ENCODE assay signal across 17 cellular contexts in genomic region chr16:57784334-57784733, GRCh38. TPM values are rescaled to one million over a fixed set of nuclear protein-coding genes. Genes with fewer than 3 reads are reported as not detected.
DNase-seq lines count a peak whose midpoint lies in the region; ATAC-seq, FAIRE-seq and TF ChIP-seq lines count a peak whose summit lies in the region.
"Had no signal": no experiment of that assay in that cellular context is flagged by ENCODE, and none has a peak within 500 bp of the region (broad histone marks: within the 10 kb centered on the region; RNA-seq: fewer than 3 reads in every experiment).

No MANE protein-coding gene starts in this region.

- DNase-seq in HepG2 (ENCODE audit: low spot score) (no peak), right lobe of liver (no peak), endodermal cell (no peak), osteoblast (ENCODE audit: insufficient read length, low spot score, missing footprints) (peak; percentile 37), substantia nigra (lab: John Stamatoyannopoulos, UW) (no peak), inferior parietal cortex (ENCODE audit: extremely low spot score) (no peak)
- no peak for DNase-seq in activated CD4-positive, alpha-beta T cell treated with anti-CD3 and anti-CD28 coated beads, Interleukin-2, amount 10 ng/mL, durations not matched to agents 24 days and 14 days
- DNase-seq: 8988T; Calu3; CD8-positive, alpha-beta T cell; DMS79 treated with DMSO at 0.1 percent for 48 hours; GF-D8; H9 had no signal

- in situ Hi-C loops in HepG2 (cut with HindIII; ENCODE audit: extremely low pct_ligation_motif_present, low pct_unique_long_range_greater_than_20kb): no loop called here

- no peaks in the 10 kb centered on the region for H3K9me3 Mint-ChIP-seq in endodermal cell
- H3K9me3 Mint-ChIP-seq in activated CD4-positive, alpha-beta T cell treated with anti-CD3 and anti-CD28 coated beads, Interleukin-2, amount 10 ng/mL, durations not matched to agents 24 days and 14 days: no peaks in the 10 kb centered on the region
- H3K9me3 Mint-ChIP-seq: CD8-positive, alpha-beta T cell; H9 had no signal

- no peak for TF ChIP-seq EP300 in HepG2 (IDR thresholded peaks at IDR 0.05; ENCODE audit: low read depth in 2 of 2, low read length in 2 of 2)
- TF ChIP-seq EP300 in HepG2 (CRISPR knock-in tag; IDR thresholded peaks at IDR 0.05; ENCODE audit: borderline replicate concordance): no peak

- WGBS in HepG2 (ENCODE audit: low lambda C conversion rate): 98% methylated on average over 7 of the region's 7 CpGs
- WGBS in right lobe of liver (ENCODE audit: insufficient coverage, low coverage, low lambda C conversion rate, missing lambda C conversion rate): 96% methylated on average over 4 of the region's 7 CpGs
- 92 to 93% methylated on average over 7 of the region's 7 CpGs for WGBS in endodermal cell (ENCODE audit: insufficient coverage in 1 of 2, insufficient read length in 1 of 2), 2 experiments

- no peak overlapping the region for H3K9ac ChIP-seq in HepG2 (ENCODE audit: insufficient read depth, low read depth, low read length)
- H3K9ac ChIP-seq in endodermal cell (ENCODE audit: extremely low read depth, low read length, poor library complexity, severe bottlenecking): no peak overlapping the region
- H3K9ac ChIP-seq: BLaER1 treated with 17β-estradiol and CSF1 and Interleukin-3, amounts not matched to agents 10 nM and 100 nM had no signal

- peaks cover 42% of the 10 kb centered on the region for H3K4me1 ChIP-seq in HepG2 (ENCODE audit: insufficient read depth, low read length)
- H3K4me1 ChIP-seq in right lobe of liver: peaks cover 0 to 15% (median 6%) of the 10 kb centered on the region in 4 donors
- H3K4me1 ChIP-seq in endodermal cell (ENCODE audit: control insufficient read depth, insufficient read depth, low read length): no peaks in the 10 kb centered on the region
- H3K4me1 ChIP-seq in osteoblast (ENCODE audit: insufficient read depth, low read length): peaks cover 9% of the 10 kb centered on the region

- no TSS peak for BruUV-seq in HepG2 (replicated peaks; lab: Mats Ljungman, UMichigan)

- H3K27me3 ChIP-seq in HepG2 (ENCODE audit: control insufficient read depth in 1 of 2, insufficient read depth in 2 of 2, low read length in 2 of 2) (no peaks in the 10 kb centered on the region), right lobe of liver (no peaks in the 10 kb centered on the region), endodermal cell (ENCODE audit: control insufficient read depth, insufficient read depth, low read length, poor library complexity, severe bottlenecking) (no peaks in the 10 kb centered on the region), osteoblast (ENCODE audit: insufficient read depth, low read length) (no peaks in the 10 kb centered on the region)
- H3K27me3 ChIP-seq: BLaER1 treated with 17β-estradiol and CSF1 and Interleukin-3, amounts not matched to agents 10 nM and 100 nM had no signal

- H3K4me3 ChIP-seq in HepG2 (replicated peaks in 1 of 3; ENCODE audit: insufficient read depth in 1 of 3, low read depth in 2 of 3, low read length in 3 of 3): no peak overlapping the region
- no peak overlapping the region for H3K4me3 ChIP-seq in right lobe of liver
- no peak overlapping the region for H3K4me3 ChIP-seq in endodermal cell (ENCODE audit: low read length)
- H3K4me3 ChIP-seq in osteoblast (ENCODE audit: insufficient read depth, low read length): no peak overlapping the region
- H3K4me3 ChIP-seq: BLaER1 treated with 17β-estradiol and CSF1 and Interleukin-3, amounts not matched to agents 10 nM and 100 nM had no signal

- H4K20me1 ChIP-seq in HepG2 (ENCODE audit: insufficient read depth, low read length) (no peaks in the 10 kb centered on the region), osteoblast (ENCODE audit: insufficient read depth, low read length) (peaks cover 2% of the 10 kb centered on the region)

- peaks cover 43% of the 10 kb centered on the region for H3K36me3 Mint-ChIP-seq in endodermal cell (ENCODE audit: low read depth)
- no peaks in the 10 kb centered on the region for H3K36me3 Mint-ChIP-seq in activated CD4-positive, alpha-beta T cell treated with anti-CD3 and anti-CD28 coated beads, Interleukin-2, amount 10 ng/mL, durations not matched to agents 24 days and 14 days (ENCODE audit: low read depth)
- H3K36me3 Mint-ChIP-seq: CD8-positive, alpha-beta T cell had no signal

- ATAC-seq in HepG2 (no peak), right lobe of liver (no peak)
- ATAC-seq: CD8-positive, alpha-beta T cell had no signal

- H3K4me1 Mint-ChIP-seq in endodermal cell: no peaks in the 10 kb centered on the region
- no peaks in the 10 kb centered on the region for H3K4me1 Mint-ChIP-seq in activated CD4-positive, alpha-beta T cell treated with anti-CD3 and anti-CD28 coated beads, Interleukin-2, amount 10 ng/mL, durations not matched to agents 24 days and 14 days
- H3K4me1 Mint-ChIP-seq: B cell had no signal

- H3K27ac Mint-ChIP-seq in endodermal cell: peak overlapping the region; percentile 59
- H3K27ac Mint-ChIP-seq in activated CD4-positive, alpha-beta T cell treated with anti-CD3 and anti-CD28 coated beads, Interleukin-2, amount 10 ng/mL, durations not matched to agents 24 days and 14 days: no peak overlapping the region
- H3K27ac Mint-ChIP-seq: B cell; CD8-positive, alpha-beta T cell; H9 had no signal

- POLR2A ChIA-PET in HepG2 (lab: Yijun Ruan, JAX): interaction anchor here (1.6 to 8.1 kb wide), 4 partner anchors 14 to 108 kb away, joined by 6 to 141 read pairs (median 28); partner anchors contain the start of genes KATNB1 and KIFC3

- FAIRE-seq in HepG2 (lab: Jason Lieb, UNC): no peak
- FAIRE-seq: GM19239, H1 had no signal

- H3K79me2 ChIP-seq in HepG2 (ENCODE audit: insufficient read depth, low read length): peaks cover 3% of the 10 kb centered on the region
- H3K79me2 ChIP-seq in osteoblast (ENCODE audit: insufficient read depth, low read length): peaks cover 12% of the 10 kb centered on the region

- intact Hi-C loops in HepG2 (cut with micrococcal nuclease; ENCODE audit: unreplicated experiment) (loop anchor here (5.0 kb wide), 2 partner anchors 62 to 78 kb away; no protein-coding TSS in a partner anchor), right lobe of liver (cut with DNase I) (no loop called here)
- intact Hi-C loops in activated CD4-positive, alpha-beta T cell treated with anti-CD3 and anti-CD28 coated beads, Interleukin-2, amount 10 ng/mL, durations not matched to agents 24 days and 14 days (cut with micrococcal nuclease): no loop called here

- CTCF ChIA-PET in HepG2 (lab: Yijun Ruan, JAX; ENCODE audit: low intra/inter-chr PET ratio, low total read pairs): no interaction called here

- no peaks in the 10 kb centered on the region for H3K27me3 Mint-ChIP-seq in endodermal cell (ENCODE audit: insufficient read depth)
- no peaks in the 10 kb centered on the region for H3K27me3 Mint-ChIP-seq in activated CD4-positive, alpha-beta T cell treated with anti-CD3 and anti-CD28 coated beads, Interleukin-2, amount 10 ng/mL, durations not matched to agents 24 days and 14 days

- H2AFZ ChIP-seq in HepG2 (ENCODE audit: low read length): no peak overlapping the region
- H2AFZ ChIP-seq in osteoblast (ENCODE audit: low read length): no peak overlapping the region

- H3K9me3 ChIP-seq in HepG2 (ENCODE audit: low read length): no peaks in the 10 kb centered on the region
- no peaks in the 10 kb centered on the region for H3K9me3 ChIP-seq in right lobe of liver
- no peaks in the 10 kb centered on the region for H3K9me3 ChIP-seq in endodermal cell (ENCODE audit: control insufficient read depth, low read length)
- no peaks in the 10 kb centered on the region for H3K9me3 ChIP-seq in osteoblast (ENCODE audit: low read depth, low read length)
- H3K9me3 ChIP-seq: BLaER1 treated with 17β-estradiol and CSF1 and Interleukin-3, amounts not matched to agents 10 nM and 100 nM had no signal

- TF ChIP-seq CTCF in HepG2 (CRISPR knock-in tag; IDR thresholded peaks at IDR 0.05) (no peak), right lobe of liver (IDR thresholded peaks at IDR 0.05) (no peak), endodermal cell (conservative IDR thresholded peaks at IDR 0.05) (no peak), osteoblast (IDR thresholded peaks at IDR 0.05; ENCODE audit: extremely low read depth, low read depth, low read length) (no peak)

- no peak for TF ChIP-seq POLR2A in HepG2 (IDR thresholded peaks at IDR 0.05; ENCODE audit: insufficient read depth in 1 of 2, low read depth in 2 of 2, low read length in 2 of 2)
- TF ChIP-seq POLR2A in right lobe of liver (IDR thresholded peaks at IDR 0.05): no peak

- H3K27ac ChIP-seq in HepG2 (ENCODE audit: extremely low read length, insufficient read depth, low read length) (peak overlapping the region; percentile 44), right lobe of liver (no peak overlapping the region), endodermal cell (ENCODE audit: low read depth, low read length) (no peak overlapping the region), osteoblast (ENCODE audit: low read depth, low read length) (no peak overlapping the region), substantia nigra (ENCODE audit: low read depth, low read length, poor library complexity, severe bottlenecking) (no peak overlapping the region)
- H3K27ac ChIP-seq: BLaER1 treated with 17β-estradiol and CSF1 and Interleukin-3, amounts not matched to agents 10 nM and 100 nM had no signal

- H3K4me3 Mint-ChIP-seq in endodermal cell: no peak overlapping the region
- H3K4me3 Mint-ChIP-seq in activated CD4-positive, alpha-beta T cell treated with anti-CD3 and anti-CD28 coated beads, Interleukin-2, amount 10 ng/mL, durations not matched to agents 24 days and 14 days: no peak overlapping the region
- H3K4me3 Mint-ChIP-seq: B cell; CD8-positive, alpha-beta T cell; H9 had no signal

- TF ChIP-seq RAD21 in HepG2 (CRISPR knock-in tag; IDR thresholded peaks at IDR 0.05): no peak

- H3K4me2 ChIP-seq in HepG2 (ENCODE audit: low read depth, low read length) (no peak overlapping the region), osteoblast (ENCODE audit: insufficient read depth, low read length) (no peak overlapping the region)
- H3K4me2 ChIP-seq: BLaER1 treated with 17β-estradiol and CSF1 and Interleukin-3, amounts not matched to agents 10 nM and 100 nM had no signal

- H3K36me3 ChIP-seq in HepG2 (replicated peaks in 1 of 2; ENCODE audit: control insufficient read depth in 1 of 2, insufficient read depth in 2 of 2, low read length in 2 of 2) (peaks cover 14 to 31% of the 10 kb centered on the region in 2 experiments; a peak in 4 of 5 replicates), right lobe of liver (peaks cover 0 to 19% (median 6%) of the 10 kb centered on the region in 4 donors), endodermal cell (ENCODE audit: control insufficient read depth, insufficient read depth, low read length) (peaks cover 40% of the 10 kb centered on the region), osteoblast (ENCODE audit: insufficient read depth, low read length) (peaks cover 25% of the 10 kb centered on the region)

RNA-seq across cellular contexts. Expression of gene KIFC3, which starts 18.0 kb away (rescaled TPM):
- total RNA-seq in HepG2 (2016; rRNA removed; fragmentation: Illumina TruSeq; extraction: Trizol) (30.0 and 45.3 TPM in 2 replicates), right lobe of liver (10 to 100 TPM; 20.3 to 88.9 (median 46.4) TPM), endodermal cell (10 to 100 TPM; 39.2 to 39.3 TPM), osteoblast (40.5 and 41.0 TPM in 2 replicates)
- 11.2 and 13.3 TPM in 2 replicates for total RNA-seq in HepG2 (2016; cell fraction: cytosol; rRNA removed; fragmentation: Illumina TruSeq; extraction: Trizol; ENCODE audit: low read depth)
- total RNA-seq in HepG2 (2016; cell fraction: insoluble cytoplasmic fraction; rRNA removed; fragmentation: Illumina TruSeq; extraction: Trizol): 26.2 and 45.1 TPM in 2 replicates
- total RNA-seq in HepG2 (2016; cell fraction: membrane; rRNA removed; fragmentation: Illumina TruSeq; extraction: Trizol): 23.6 and 24.3 TPM in 2 replicates
- 39.1 and 45.8 TPM in 2 replicates for total RNA-seq in HepG2 (2016; cell fraction: nucleus; rRNA removed; fragmentation: Illumina TruSeq; extraction: Trizol)
- polyA plus RNA-seq in HepG2 (2011; rRNA removed): 42.1 and 70.6 TPM in 2 replicates
- polyA plus RNA-seq in HepG2 (2011; cell fraction: cytosol; rRNA removed): 43.4 and 59.0 TPM in 2 replicates
- 225 and 236 TPM in 2 replicates for polyA plus RNA-seq in HepG2 (2011; cell fraction: nucleus; rRNA removed)
- polyA plus RNA-seq in HepG2 (2012): 21.3 and 43.4 TPM in 2 replicates
- 14.4 and 14.6 TPM in 2 replicates for polyA plus RNA-seq in HepG2 (2016; cell fraction: cytosol; fragmentation: Illumina TruSeq; extraction: Trizol; ENCODE audit: low read depth)
- 20.2 and 24.5 TPM in 2 replicates for polyA plus RNA-seq in HepG2 (2016; cell fraction: insoluble cytoplasmic fraction; fragmentation: Illumina TruSeq; extraction: Trizol; ENCODE audit: low read depth)
- polyA plus RNA-seq in HepG2 (2016; cell fraction: membrane; fragmentation: Illumina TruSeq; extraction: Trizol; ENCODE audit: low read depth): 13.8 and 19.9 TPM in 2 replicates
- 79.4 and 80.8 TPM in 2 replicates for polyA plus RNA-seq in HepG2 (2016; cell fraction: nucleus; fragmentation: Illumina TruSeq; extraction: Trizol; ENCODE audit: insufficient read depth, low read depth)
- polyA minus RNA-seq in HepG2 (2011; rRNA and poly(A)+ RNA removed; ENCODE audit: low replicate concordance): 132 and 141 TPM in 2 replicates
- 31.9 and 33.7 TPM in 2 replicates for polyA minus RNA-seq in HepG2 (2011; cell fraction: cytosol; rRNA and poly(A)+ RNA removed)
- 94.9 and 117 TPM in 2 replicates for polyA minus RNA-seq in HepG2 (2011; cell fraction: nucleus; rRNA and poly(A)+ RNA removed)
- polyA plus RNA-seq in endodermal cell (2013, experiment 1 of 2): 18.0 TPM
- polyA plus RNA-seq in endodermal cell (2013, experiment 2 of 2): 22.9 TPM
- total RNA-seq in activated CD4-positive, alpha-beta T cell treated with anti-CD3 and anti-CD28 coated beads, Interleukin-2, amount 10 ng/mL, durations not matched to agents 24 days and 14 days: 0.58 and 1.7 TPM in 2 replicates

RNA-seq across cellular contexts. Expression of gene KATNB1, which starts 48.8 kb away (rescaled TPM):
- total RNA-seq in HepG2 (2016; rRNA removed; fragmentation: Illumina TruSeq; extraction: Trizol) (25.2 and 31.5 TPM in 2 replicates), right lobe of liver (10 to 100 TPM in 2 of 6 experiments, 1 to 10 TPM in 4; 5.6 to 17.5 (median 8.5) TPM), endodermal cell (10 to 100 TPM; 26.1 to 32.4 TPM), osteoblast (17.7 and 24.6 TPM in 2 replicates)
- 14.2 and 18.3 TPM in 2 replicates for total RNA-seq in HepG2 (2016; cell fraction: cytosol; rRNA removed; fragmentation: Illumina TruSeq; extraction: Trizol; ENCODE audit: low read depth)
- 21.2 and 33.1 TPM in 2 replicates for total RNA-seq in HepG2 (2016; cell fraction: insoluble cytoplasmic fraction; rRNA removed; fragmentation: Illumina TruSeq; extraction: Trizol)
- total RNA-seq in HepG2 (2016; cell fraction: membrane; rRNA removed; fragmentation: Illumina TruSeq; extraction: Trizol): 34.3 and 42.2 TPM in 2 replicates
- 21.9 and 25.7 TPM in 2 replicates for total RNA-seq in HepG2 (2016; cell fraction: nucleus; rRNA removed; fragmentation: Illumina TruSeq; extraction: Trizol)
- 39.8 and 43.5 TPM in 2 replicates for polyA plus RNA-seq in HepG2 (2011; rRNA removed)
- 17.4 and 27.7 TPM in 2 replicates for polyA plus RNA-seq in HepG2 (2011; cell fraction: cytosol; rRNA removed)
- polyA plus RNA-seq in HepG2 (2011; cell fraction: nucleus; rRNA removed): 122 and 146 TPM in 2 replicates
- polyA plus RNA-seq in HepG2 (2012): 16.2 and 20.9 TPM in 2 replicates
- polyA plus RNA-seq in HepG2 (2016; cell fraction: cytosol; fragmentation: Illumina TruSeq; extraction: Trizol; ENCODE audit: low read depth): 15.0 and 20.0 TPM in 2 replicates
- 22.6 and 30.3 TPM in 2 replicates for polyA plus RNA-seq in HepG2 (2016; cell fraction: insoluble cytoplasmic fraction; fragmentation: Illumina TruSeq; extraction: Trizol; ENCODE audit: low read depth)
- polyA plus RNA-seq in HepG2 (2016; cell fraction: membrane; fragmentation: Illumina TruSeq; extraction: Trizol; ENCODE audit: low read depth): 30.4 and 34.5 TPM in 2 replicates
- polyA plus RNA-seq in HepG2 (2016; cell fraction: nucleus; fragmentation: Illumina TruSeq; extraction: Trizol; ENCODE audit: insufficient read depth, low read depth): 49.3 and 53.8 TPM in 2 replicates
- polyA minus RNA-seq in HepG2 (2011; rRNA and poly(A)+ RNA removed; ENCODE audit: low replicate concordance): 29.8 and 60.0 TPM in 2 replicates
- 13.6 and 19.1 TPM in 2 replicates for polyA minus RNA-seq in HepG2 (2011; cell fraction: cytosol; rRNA and poly(A)+ RNA removed)
- polyA minus RNA-seq in HepG2 (2011; cell fraction: nucleus; rRNA and poly(A)+ RNA removed): 27.9 and 30.3 TPM in 2 replicates
- polyA plus RNA-seq in endodermal cell (2013, experiment 1 of 2): 35.1 TPM
- polyA plus RNA-seq in endodermal cell (2013, experiment 2 of 2): 29.6 TPM
- 45.0 and 49.8 TPM in 2 replicates for total RNA-seq in activated CD4-positive, alpha-beta T cell treated with anti-CD3 and anti-CD28 coated beads, Interleukin-2, amount 10 ng/mL, durations not matched to agents 24 days and 14 days
